In genomic region chr14:72045271-72045670, GRCh38 we compare ENCODE assay signal across 1 cellular context.
TF ChIP-seq lines count a peak whose summit lies in the region.

No MANE protein-coding gene starts in this region.

TF ChIP-seq in GM23338, 12 proteins besides CTCF, POLR2A, EP300 and RAD21 (continued from another document):
- TF ChIP-seq REST (IDR thresholded peaks at IDR 0.05; ENCODE audit: unreplicated experiment) (no peak), ZNF114 (CRISPR knock-in tag; IDR thresholded peaks at IDR 0.05) (no peak)
